In the genomic region with DNA sequence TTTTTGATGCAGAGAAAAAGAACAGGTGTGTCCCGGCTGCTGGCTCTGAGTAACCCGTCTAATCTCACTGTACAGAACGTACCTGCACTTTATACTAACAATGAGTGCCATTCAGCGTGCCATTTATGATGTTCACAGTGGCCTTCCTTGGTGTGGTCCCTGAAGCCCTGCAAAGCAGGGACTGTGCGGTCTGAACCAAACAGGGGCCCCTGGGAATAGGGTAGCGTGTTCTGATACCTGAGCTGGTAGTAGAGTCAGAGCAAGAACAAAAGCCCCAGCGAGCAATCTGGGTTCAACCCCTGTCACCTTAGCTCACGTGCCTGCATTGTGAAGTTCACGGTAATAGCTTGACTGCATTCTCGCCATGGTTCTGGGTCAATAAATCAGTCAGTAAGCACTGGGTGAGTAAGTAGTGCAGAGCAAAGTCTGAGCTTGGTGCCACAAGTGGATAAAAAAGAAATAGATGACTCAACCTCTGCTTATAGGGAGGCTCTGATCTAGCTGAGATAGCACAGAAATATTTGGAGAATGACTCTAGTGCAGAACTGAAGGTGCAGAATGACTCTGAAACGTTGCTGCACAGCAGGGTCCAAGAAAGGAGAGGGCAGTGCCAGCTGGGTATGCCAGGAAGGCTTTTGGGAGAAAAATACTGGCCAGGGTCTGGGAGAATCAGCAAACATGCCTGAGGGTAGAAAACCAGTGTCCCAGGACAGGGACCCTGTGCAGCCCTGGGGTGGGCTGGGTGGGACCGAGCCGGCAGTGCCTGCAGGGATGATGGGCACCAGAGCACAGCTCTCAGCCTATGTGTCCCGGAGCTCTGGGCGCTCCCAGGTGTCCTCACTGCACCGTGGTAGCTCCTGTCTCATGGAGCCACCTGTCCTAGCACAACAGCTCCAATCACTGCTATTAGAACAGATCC, we compare ENCODE assay signal across 9 cellular contexts.
DNase-seq lines count a peak whose midpoint lies in the region; ATAC-seq and TF ChIP-seq lines count a peak whose summit lies in the region.
"Had no signal": no experiment of that assay in that cellular context is flagged by ENCODE, and none has a peak within 500 bp of the region (broad histone marks: within the 10 kb centered on the region; RNA-seq: fewer than 3 reads in every experiment).

No MANE protein-coding gene starts in this region.

- DNase-seq in T-helper 2 cell treated with Interferon-gamma antibody and Interleukin-4, amounts not matched to agents 5 μg/mL and 100 μg/mL, for 36 hours (ENCODE audit: low spot score) = peak; percentile 47
- peak in 1 of 3 donors; percentile 60 for DNase-seq in right lobe of liver
- DNase-seq in activated gamma-delta T cell (lab: John Stamatoyannopoulos, UW) = no peak
- DNase-seq in CD1c-positive myeloid dendritic cell (ENCODE audit: extremely low spot score) = no peak
- DNase-seq in GOT3 (lab: John Stamatoyannopoulos, UW) = no peak
- DNase-seq: heart left ventricle had no signal

- intact Hi-C loops in right lobe of liver (cut with DNase I) = no loop called here

- H3K4me3 Mint-ChIP-seq in T-helper 2 cell treated with Interferon-gamma antibody and Interleukin-4, amounts not matched to agents 5 μg/mL and 100 μg/mL, for 36 hours = no peak overlapping the region

- H3K4me1 ChIP-seq in right lobe of liver = peaks cover 0 to 38% (median 15%) of the 10 kb centered on the region in 4 donors

- H3K27me3 Mint-ChIP-seq in T-helper 2 cell treated with Interferon-gamma antibody and Interleukin-4, amounts not matched to agents 5 μg/mL and 100 μg/mL, for 36 hours (ENCODE audit: low read depth) = peaks cover 30% of the 10 kb centered on the region

- peaks cover 19% of the 10 kb centered on the region for H3K4me1 Mint-ChIP-seq in T-helper 2 cell treated with Interferon-gamma antibody and Interleukin-4, amounts not matched to agents 5 μg/mL and 100 μg/mL, for 36 hours (ENCODE audit: low read depth)

- TF ChIP-seq CTCF in right lobe of liver (IDR thresholded peaks at IDR 0.05) = no peak

- H3K9me3 Mint-ChIP-seq in T-helper 2 cell treated with Interferon-gamma antibody and Interleukin-4, amounts not matched to agents 5 μg/mL and 100 μg/mL, for 36 hours = no peaks in the 10 kb centered on the region

- no peaks in the 10 kb centered on the region for H3K36me3 Mint-ChIP-seq in T-helper 2 cell treated with Interferon-gamma antibody and Interleukin-4, amounts not matched to agents 5 μg/mL and 100 μg/mL, for 36 hours (ENCODE audit: low read depth)

- H3K27me3 ChIP-seq in right lobe of liver = no peaks in the 10 kb centered on the region

- no peak for TF ChIP-seq POLR2A in right lobe of liver (IDR thresholded peaks at IDR 0.05)

- no peak overlapping the region for H3K27ac Mint-ChIP-seq in T-helper 2 cell treated with Interferon-gamma antibody and Interleukin-4, amounts not matched to agents 5 μg/mL and 100 μg/mL, for 36 hours

- WGBS in right lobe of liver (ENCODE audit: insufficient coverage, low coverage, low lambda C conversion rate, missing lambda C conversion rate) = 49% methylated on average over 12 of the region's 16 CpGs

- no peaks in the 10 kb centered on the region for H3K9me3 ChIP-seq in right lobe of liver

- peak; percentile 71 for ATAC-seq in GM18502 (IDR thresholded peaks at IDR 0.05; ENCODE audit: poor library complexity, unreplicated experiment)
- ATAC-seq in HG02763 (IDR thresholded peaks at IDR 0.05; ENCODE audit: unreplicated experiment) = peak; percentile 44
- peak; percentile 71 to 86 (median 75) for ATAC-seq in right lobe of liver
- ATAC-seq in GM19328 (IDR thresholded peaks at IDR 0.05; ENCODE audit: unreplicated experiment) = no peak

- H3K36me3 ChIP-seq in right lobe of liver = no peaks in the 10 kb centered on the region
- H3K36me3 ChIP-seq: heart left ventricle had no signal

- no peak overlapping the region for H3K27ac ChIP-seq in right lobe of liver
- H3K27ac ChIP-seq: heart left ventricle had no signal

- H3K4me3 ChIP-seq in right lobe of liver = no peak overlapping the region
- H3K4me3 ChIP-seq: heart left ventricle had no signal
